In the genomic region with DNA sequence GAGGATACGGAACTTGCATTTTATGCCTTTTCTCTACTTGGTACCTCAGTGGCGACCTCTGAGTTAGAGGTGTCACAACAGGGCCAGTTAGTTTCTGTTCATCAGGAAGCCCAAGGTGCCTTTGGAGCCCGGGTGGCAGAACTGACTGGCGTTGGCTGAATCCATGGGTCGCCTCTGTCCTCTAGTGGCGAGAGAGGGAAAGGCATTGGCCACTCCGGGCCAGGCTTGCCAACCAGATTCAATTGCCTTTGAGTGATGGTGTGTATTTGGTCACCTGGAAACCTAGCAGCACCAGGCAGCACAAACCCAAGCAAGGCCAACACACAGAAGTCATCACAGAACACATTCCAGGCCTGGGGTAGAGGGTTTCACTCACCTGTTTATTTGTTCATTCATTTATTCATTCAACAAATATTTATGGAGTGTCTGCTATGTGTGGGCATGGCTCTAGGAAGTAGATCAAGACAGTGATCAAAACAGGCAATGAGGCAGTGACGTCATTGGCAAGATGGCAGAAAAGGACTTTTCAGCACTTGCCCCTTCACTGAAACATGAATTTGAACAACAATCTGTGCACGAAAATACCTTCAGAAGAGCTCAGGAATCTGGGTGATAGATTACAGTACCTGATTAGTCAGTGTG, we compare ENCODE assay signal across 8 cellular contexts. TPM values are rescaled to one million over a fixed set of nuclear protein-coding genes. Genes with fewer than 3 reads are reported as not detected.
DNase-seq lines count a peak whose midpoint lies in the region; ATAC-seq and TF ChIP-seq lines count a peak whose summit lies in the region.

No MANE protein-coding gene starts in this region.

- CTCF ChIA-PET in CD4-positive, alpha-beta memory T cell (lab: Charles Lee; ENCODE audit: partially characterized antibody) = no interaction called here

- H3K27me3 ChIP-seq in CD4-positive, alpha-beta memory T cell (ENCODE audit: insufficient read depth, low read length) = no peaks in the 10 kb centered on the region
- H3K27me3 ChIP-seq in liver (ENCODE audit: control insufficient read depth in 4 of 4, insufficient read depth in 4 of 4, low read length in 3 of 4) = peaks cover 0 to 7% (median 0%) of the 10 kb centered on the region in 4 donors

- H3K9me3 ChIP-seq in CD4-positive, alpha-beta memory T cell (ENCODE audit: control insufficient read depth in 1 of 2, low read length in 2 of 2) = no peaks in the 10 kb centered on the region
- H3K9me3 ChIP-seq in liver (ENCODE audit: control insufficient read depth in 4 of 4, low read length in 3 of 4) = no peaks in the 10 kb centered on the region

- POLR2A ChIA-PET in CD4-positive, alpha-beta memory T cell (lab: Charles Lee; ENCODE audit: partially characterized antibody) = no interaction called here

- H3K27ac ChIP-seq in CD4-positive, alpha-beta memory T cell (ENCODE audit: low read depth, low read length) = no peak overlapping the region
- H3K27ac ChIP-seq in liver (ENCODE audit: low read depth in 1 of 2, low read length in 2 of 2) = no peak overlapping the region

- TF ChIP-seq RAD21 in liver (IDR thresholded peaks at IDR 0.05) = peak; percentile 95 to 97

- intact Hi-C loops in CD4-positive, alpha-beta memory T cell (cut with micrococcal nuclease) = loop anchor here (1.0 kb wide), 1 partner anchor 145 kb away; no protein-coding TSS in a partner anchor

- TF ChIP-seq CTCF in liver (IDR thresholded peaks at IDR 0.05; ENCODE audit: low read depth, low read length, missing input control) = peak; percentile 97

- WGBS in liver = 21% methylated on average over 9 of the region's 9 CpGs

- H3K4me1 Mint-ChIP-seq in CD4-positive, alpha-beta memory T cell = no peaks in the 10 kb centered on the region

- peaks cover 13 to 17% of the 10 kb centered on the region in 2 donors for H3K27me3 Mint-ChIP-seq in CD4-positive, alpha-beta memory T cell

- peaks cover 0 to 2% (median 0%) of the 10 kb centered on the region in 8 donors for H3K9me3 Mint-ChIP-seq in CD4-positive, alpha-beta memory T cell

- no peak overlapping the region for H3K9ac ChIP-seq in liver (ENCODE audit: low read depth in 1 of 2, low read length in 2 of 2)

- ATAC-seq in GM21526 (IDR thresholded peaks at IDR 0.05; ENCODE audit: low FRiP score, unreplicated experiment) = peak; percentile 53
- no peak for ATAC-seq in HG02588 (IDR thresholded peaks at IDR 0.05; ENCODE audit: unreplicated experiment)

- H3K27ac Mint-ChIP-seq in CD4-positive, alpha-beta memory T cell = no peak overlapping the region

- no peak overlapping the region for H3K4me3 ChIP-seq in CD4-positive, alpha-beta memory T cell (ENCODE audit: low read length in 2 of 2)
- no peak overlapping the region for H3K4me3 ChIP-seq in liver (ENCODE audit: low read depth in 1 of 3, low read length in 3 of 3)

- no peaks in the 10 kb centered on the region for H3K36me3 Mint-ChIP-seq in CD4-positive, alpha-beta memory T cell

- H3K36me3 ChIP-seq in CD4-positive, alpha-beta memory T cell (ENCODE audit: insufficient read depth, low read length) = no peaks in the 10 kb centered on the region
- no peaks in the 10 kb centered on the region for H3K36me3 ChIP-seq in liver (ENCODE audit: control insufficient read depth in 4 of 4, insufficient read depth in 3 of 4, low read depth in 1 of 4, low read length in 3 of 4)

- no peak overlapping the region for H3K4me3 Mint-ChIP-seq in CD4-positive, alpha-beta memory T cell

- peak in 3 of 5 donors; percentile 10 to 29 (median 12) for DNase-seq in CD4-positive, alpha-beta memory T cell
- DNase-seq in NCI-H128 (lab: John Stamatoyannopoulos, UW; ENCODE audit: unreplicated experiment) (peak; percentile 62), T-helper 9 cell (peak; percentile 6), dermis microvascular lymphatic vessel endothelial cell (ENCODE audit: low read depth in 2 of 2) (peak; percentile 37 to 58)
- DNase-seq in stimulated activated CD8-positive, alpha-beta memory T cell treated with anti-CD3 and anti-CD28 coated beads, Interleukin-12 subunit alpha, Interleukin-12 subunit beta, amount 100 ng/mL, for 24 hours (ENCODE audit: extremely low read depth) = peak; percentile 3

- H3K4me1 ChIP-seq in CD4-positive, alpha-beta memory T cell (ENCODE audit: insufficient read depth, low read length) = no peaks in the 10 kb centered on the region
- H3K4me1 ChIP-seq in liver (ENCODE audit: control insufficient read depth in 4 of 4, insufficient read depth in 4 of 4, low read length in 3 of 4) = no peaks in the 10 kb centered on the region

TF ChIP-seq in liver, 16 proteins besides CTCF, POLR2A, EP300 and RAD21:
- TF ChIP-seq TAF1 (conservative IDR thresholded peaks at IDR 0.05) (no peak), HNF4A (conservative IDR thresholded peaks at IDR 0.05) (no peak)
- TF ChIP-seq, protein P1, sequence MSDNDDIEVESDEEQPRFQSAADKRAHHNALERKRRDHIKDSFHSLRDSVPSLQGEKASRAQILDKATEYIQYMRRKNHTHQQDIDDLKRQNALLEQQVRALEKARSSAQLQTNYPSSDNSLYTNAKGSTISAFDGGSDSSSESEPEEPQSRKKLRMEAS (IDR thresholded peaks at IDR 0.05) = no peak
- TF ChIP-seq, protein P2, sequence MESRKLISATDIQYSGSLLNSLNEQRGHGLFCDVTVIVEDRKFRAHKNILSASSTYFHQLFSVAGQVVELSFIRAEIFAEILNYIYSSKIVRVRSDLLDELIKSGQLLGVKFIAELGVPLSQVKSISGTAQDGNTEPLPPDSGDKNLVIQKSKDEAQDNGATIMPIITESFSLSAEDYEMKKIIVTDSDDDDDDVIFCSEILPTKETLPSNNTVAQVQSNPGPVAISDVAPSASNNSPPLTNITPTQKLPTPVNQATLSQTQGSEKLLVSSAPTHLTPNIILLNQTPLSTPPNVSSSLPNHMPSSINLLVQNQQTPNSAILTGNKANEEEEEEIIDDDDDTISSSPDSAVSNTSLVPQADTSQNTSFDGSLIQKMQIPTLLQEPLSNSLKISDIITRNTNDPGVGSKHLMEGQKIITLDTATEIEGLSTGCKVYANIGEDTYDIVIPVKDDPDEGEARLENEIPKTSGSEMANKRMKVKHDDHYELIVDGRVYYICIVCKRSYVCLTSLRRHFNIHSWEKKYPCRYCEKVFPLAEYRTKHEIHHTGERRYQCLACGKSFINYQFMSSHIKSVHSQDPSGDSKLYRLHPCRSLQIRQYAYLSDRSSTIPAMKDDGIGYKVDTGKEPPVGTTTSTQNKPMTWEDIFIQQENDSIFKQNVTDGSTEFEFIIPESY (IDR thresholded peaks at IDR 0.05) = no peak
TF ChIP-seq in liver: peak in this region for 0.

RNA-seq across cellular contexts. Expression of a gene that starts 40.5 kb away (rescaled TPM):
- not detected for total RNA-seq in CD4-positive, alpha-beta memory T cell
- not detected for polyA plus RNA-seq in CD4-positive, alpha-beta memory T cell
- total RNA-seq in dermis microvascular lymphatic vessel endothelial cell (not detected in 2 replicates), liver (under 1 TPM; 0.09 to 0.42 TPM)
- under 1 TPM in 1 of 2 donors, not detected in 1; 0.12 TPM for polyA plus RNA-seq in liver

Comparison
In these comparisons a context has a peak if more than half of its experiments do, and no peak if none do; other contexts are left out.
1. DNase-seq: peak in every context shown above with its lines; median percentile 62 in NCI-H128; 48 in dermis microvascular lymphatic vessel endothelial cell; 12 in CD4-positive, alpha-beta memory T cell; 6 in T-helper 9 cell; 3 in stimulated activated CD8-positive, alpha-beta memory T cell treated with anti-CD3 and anti-CD28 coated beads, Interleukin-12 subunit alpha, Interleukin-12 subunit beta, amount 100 ng/mL, for 24 hours.